Comparison of ENCODE assay signal across 1 cellular context in the genomic region with DNA sequence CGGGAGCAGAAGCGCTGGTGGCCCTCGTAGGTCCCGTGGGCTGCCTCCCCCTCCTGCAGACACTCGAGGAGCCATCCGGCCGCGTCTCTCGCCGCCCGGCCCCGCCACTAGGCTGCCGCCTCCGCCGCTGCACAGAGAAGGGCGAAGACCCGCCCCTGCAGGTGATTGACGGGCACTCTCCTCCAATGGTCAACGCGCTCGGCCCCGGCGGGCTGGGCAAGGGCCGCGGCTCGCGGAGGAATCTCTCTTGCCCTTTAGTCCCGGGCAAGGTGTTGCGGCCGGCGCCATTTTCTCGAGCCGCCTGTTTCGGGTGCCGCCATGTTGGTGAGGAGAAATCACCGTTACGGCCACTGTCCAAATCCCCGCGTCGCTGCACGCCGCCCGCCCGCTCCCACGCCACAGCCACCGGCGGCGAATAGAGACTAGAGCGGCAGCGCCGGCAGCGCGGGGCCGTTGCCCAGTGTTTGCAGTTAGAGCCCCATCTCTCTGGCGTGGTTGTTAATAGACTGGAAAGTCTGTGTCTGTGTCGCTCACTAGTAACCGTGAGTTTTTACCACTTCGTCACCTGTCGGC.
TF ChIP-seq lines count a peak whose summit lies in the region.

A gene with protein sequence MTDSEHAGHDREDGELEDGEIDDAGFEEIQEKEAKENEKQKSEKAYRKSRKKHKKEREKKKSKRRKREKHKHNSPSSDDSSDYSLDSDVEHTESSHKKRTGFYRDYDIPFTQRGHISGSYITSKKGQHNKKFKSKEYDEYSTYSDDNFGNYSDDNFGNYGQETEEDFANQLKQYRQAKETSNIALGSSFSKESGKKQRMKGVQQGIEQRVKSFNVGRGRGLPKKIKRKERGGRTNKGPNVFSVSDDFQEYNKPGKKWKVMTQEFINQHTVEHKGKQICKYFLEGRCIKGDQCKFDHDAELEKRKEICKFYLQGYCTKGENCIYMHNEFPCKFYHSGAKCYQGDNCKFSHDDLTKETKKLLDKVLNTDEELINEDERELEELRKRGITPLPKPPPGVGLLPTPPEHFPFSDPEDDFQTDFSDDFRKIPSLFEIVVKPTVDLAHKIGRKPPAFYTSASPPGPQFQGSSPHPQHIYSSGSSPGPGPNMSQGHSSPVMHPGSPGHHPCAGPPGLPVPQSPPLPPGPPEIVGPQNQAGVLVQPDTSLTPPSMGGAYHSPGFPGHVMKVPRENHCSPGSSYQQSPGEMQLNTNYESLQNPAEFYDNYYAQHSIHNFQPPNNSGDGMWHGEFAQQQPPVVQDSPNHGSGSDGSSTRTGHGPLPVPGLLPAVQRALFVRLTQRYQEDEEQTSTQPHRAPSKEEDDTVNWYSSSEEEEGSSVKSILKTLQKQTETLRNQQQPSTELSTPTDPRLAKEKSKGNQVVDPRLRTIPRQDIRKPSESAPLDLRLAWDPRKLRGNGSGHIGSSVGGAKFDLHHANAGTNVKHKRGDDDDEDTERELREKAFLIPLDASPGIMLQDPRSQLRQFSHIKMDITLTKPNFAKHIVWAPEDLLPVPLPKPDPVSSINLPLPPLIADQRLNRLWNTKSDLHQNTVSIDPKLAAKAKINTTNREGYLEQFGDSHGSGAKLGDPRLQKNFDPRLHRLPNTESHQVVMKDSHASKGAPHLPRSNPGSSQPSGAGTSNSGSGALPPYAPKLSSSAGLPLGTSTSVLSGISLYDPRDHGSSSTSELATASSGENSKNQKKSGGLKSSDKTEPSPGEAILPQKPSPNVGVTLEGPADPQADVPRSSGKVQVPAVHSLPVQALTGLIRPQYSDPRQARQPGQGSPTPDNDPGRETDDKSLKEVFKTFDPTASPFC (plus strand): TSS at position 284 of the 573 bp plus-strand sequence. CDS start 398 bp downstream, outside the sequence.

TF ChIP-seq in K562, 482 proteins besides CTCF, POLR2A, EP300 and RAD21 (continued from another document and continues in another):
- TF ChIP-seq STAG1 (CRISPR knock-in tag; IDR thresholded peaks at IDR 0.05; ENCODE audit: borderline replicate concordance) = no peak
- TF ChIP-seq CSDE1 (IDR thresholded peaks at IDR 0.05) = peak; percentile 36 to 87; a peak in 2 of 4 replicates
- TF ChIP-seq, protein P1, sequence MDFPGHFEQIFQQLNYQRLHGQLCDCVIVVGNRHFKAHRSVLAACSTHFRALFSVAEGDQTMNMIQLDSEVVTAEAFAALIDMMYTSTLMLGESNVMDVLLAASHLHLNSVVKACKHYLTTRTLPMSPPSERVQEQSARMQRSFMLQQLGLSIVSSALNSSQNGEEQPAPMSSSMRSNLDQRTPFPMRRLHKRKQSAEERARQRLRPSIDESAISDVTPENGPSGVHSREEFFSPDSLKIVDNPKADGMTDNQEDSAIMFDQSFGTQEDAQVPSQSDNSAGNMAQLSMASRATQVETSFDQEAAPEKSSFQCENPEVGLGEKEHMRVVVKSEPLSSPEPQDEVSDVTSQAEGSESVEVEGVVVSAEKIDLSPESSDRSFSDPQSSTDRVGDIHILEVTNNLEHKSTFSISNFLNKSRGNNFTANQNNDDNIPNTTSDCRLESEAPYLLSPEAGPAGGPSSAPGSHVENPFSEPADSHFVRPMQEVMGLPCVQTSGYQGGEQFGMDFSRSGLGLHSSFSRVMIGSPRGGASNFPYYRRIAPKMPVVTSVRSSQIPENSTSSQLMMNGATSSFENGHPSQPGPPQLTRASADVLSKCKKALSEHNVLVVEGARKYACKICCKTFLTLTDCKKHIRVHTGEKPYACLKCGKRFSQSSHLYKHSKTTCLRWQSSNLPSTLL (IDR thresholded peaks at IDR 0.05) = no peak
- no peak for TF ChIP-seq ZFP36 (IDR thresholded peaks at IDR 0.05; ENCODE audit: low read depth, low read length, partially characterized antibody)
- 0 out of 4 replicates have a peak, but pooled peaks of 1 of the 2 experiments have one; percentile 41 for TF ChIP-seq SIN3A (IDR thresholded peaks at IDR 0.05; ENCODE audit: borderline replicate concordance in 2 of 2, control insufficient read depth in 1 of 2, low read depth in 2 of 2, low read length in 2 of 2)
- TF ChIP-seq FOXJ3 (CRISPR knock-in tag; IDR thresholded peaks at IDR 0.05) = no peak
- TF ChIP-seq SLC30A9 (CRISPR knock-in tag; IDR thresholded peaks at IDR 0.05) = no peak
- no peak for TF ChIP-seq SPI1 (IDR thresholded peaks at IDR 0.05; ENCODE audit: borderline replicate concordance, low read depth, low read length)
- no peak for TF ChIP-seq HDGF (IDR thresholded peaks at IDR 0.05)
- TF ChIP-seq POLR2G (IDR thresholded peaks at IDR 0.05; ENCODE audit: low read depth, low read length) = peak; percentile 94
- TF ChIP-seq NR2C1 (IDR thresholded peaks at IDR 0.05) = peak; percentile 76
- TF ChIP-seq NR2C1 (tag; IDR thresholded peaks at IDR 0.05) = peak; percentile 87
- TF ChIP-seq ZKSCAN3 (CRISPR knock-in tag; IDR thresholded peaks at IDR 0.05) = no peak
- TF ChIP-seq, protein P2, sequence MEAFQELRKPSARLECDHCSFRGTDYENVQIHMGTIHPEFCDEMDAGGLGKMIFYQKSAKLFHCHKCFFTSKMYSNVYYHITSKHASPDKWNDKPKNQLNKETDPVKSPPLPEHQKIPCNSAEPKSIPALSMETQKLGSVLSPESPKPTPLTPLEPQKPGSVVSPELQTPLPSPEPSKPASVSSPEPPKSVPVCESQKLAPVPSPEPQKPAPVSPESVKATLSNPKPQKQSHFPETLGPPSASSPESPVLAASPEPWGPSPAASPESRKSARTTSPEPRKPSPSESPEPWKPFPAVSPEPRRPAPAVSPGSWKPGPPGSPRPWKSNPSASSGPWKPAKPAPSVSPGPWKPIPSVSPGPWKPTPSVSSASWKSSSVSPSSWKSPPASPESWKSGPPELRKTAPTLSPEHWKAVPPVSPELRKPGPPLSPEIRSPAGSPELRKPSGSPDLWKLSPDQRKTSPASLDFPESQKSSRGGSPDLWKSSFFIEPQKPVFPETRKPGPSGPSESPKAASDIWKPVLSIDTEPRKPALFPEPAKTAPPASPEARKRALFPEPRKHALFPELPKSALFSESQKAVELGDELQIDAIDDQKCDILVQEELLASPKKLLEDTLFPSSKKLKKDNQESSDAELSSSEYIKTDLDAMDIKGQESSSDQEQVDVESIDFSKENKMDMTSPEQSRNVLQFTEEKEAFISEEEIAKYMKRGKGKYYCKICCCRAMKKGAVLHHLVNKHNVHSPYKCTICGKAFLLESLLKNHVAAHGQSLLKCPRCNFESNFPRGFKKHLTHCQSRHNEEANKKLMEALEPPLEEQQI (IDR thresholded peaks at IDR 0.05) = peak; percentile 93
- peak; percentile 31 to 41; a peak in 2 of 4 replicates for TF ChIP-seq TRIM24 (IDR thresholded peaks at IDR 0.05)
- peak; percentile 86 for TF ChIP-seq NEUROD1 (IDR thresholded peaks at IDR 0.05; ENCODE audit: borderline replicate concordance, low read depth, low read length, partially characterized antibody)
- TF ChIP-seq STAT5A (IDR thresholded peaks at IDR 0.05; ENCODE audit: borderline replicate concordance, low read length) = no peak; the same call in 1 of the 2 replicates
- TF ChIP-seq, protein P3, sequence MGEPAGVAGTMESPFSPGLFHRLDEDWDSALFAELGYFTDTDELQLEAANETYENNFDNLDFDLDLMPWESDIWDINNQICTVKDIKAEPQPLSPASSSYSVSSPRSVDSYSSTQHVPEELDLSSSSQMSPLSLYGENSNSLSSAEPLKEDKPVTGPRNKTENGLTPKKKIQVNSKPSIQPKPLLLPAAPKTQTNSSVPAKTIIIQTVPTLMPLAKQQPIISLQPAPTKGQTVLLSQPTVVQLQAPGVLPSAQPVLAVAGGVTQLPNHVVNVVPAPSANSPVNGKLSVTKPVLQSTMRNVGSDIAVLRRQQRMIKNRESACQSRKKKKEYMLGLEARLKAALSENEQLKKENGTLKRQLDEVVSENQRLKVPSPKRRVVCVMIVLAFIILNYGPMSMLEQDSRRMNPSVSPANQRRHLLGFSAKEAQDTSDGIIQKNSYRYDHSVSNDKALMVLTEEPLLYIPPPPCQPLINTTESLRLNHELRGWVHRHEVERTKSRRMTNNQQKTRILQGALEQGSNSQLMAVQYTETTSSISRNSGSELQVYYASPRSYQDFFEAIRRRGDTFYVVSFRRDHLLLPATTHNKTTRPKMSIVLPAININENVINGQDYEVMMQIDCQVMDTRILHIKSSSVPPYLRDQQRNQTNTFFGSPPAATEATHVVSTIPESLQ (CRISPR knock-in tag; IDR thresholded peaks at IDR 0.05) = no peak
- TF ChIP-seq, protein P4, sequence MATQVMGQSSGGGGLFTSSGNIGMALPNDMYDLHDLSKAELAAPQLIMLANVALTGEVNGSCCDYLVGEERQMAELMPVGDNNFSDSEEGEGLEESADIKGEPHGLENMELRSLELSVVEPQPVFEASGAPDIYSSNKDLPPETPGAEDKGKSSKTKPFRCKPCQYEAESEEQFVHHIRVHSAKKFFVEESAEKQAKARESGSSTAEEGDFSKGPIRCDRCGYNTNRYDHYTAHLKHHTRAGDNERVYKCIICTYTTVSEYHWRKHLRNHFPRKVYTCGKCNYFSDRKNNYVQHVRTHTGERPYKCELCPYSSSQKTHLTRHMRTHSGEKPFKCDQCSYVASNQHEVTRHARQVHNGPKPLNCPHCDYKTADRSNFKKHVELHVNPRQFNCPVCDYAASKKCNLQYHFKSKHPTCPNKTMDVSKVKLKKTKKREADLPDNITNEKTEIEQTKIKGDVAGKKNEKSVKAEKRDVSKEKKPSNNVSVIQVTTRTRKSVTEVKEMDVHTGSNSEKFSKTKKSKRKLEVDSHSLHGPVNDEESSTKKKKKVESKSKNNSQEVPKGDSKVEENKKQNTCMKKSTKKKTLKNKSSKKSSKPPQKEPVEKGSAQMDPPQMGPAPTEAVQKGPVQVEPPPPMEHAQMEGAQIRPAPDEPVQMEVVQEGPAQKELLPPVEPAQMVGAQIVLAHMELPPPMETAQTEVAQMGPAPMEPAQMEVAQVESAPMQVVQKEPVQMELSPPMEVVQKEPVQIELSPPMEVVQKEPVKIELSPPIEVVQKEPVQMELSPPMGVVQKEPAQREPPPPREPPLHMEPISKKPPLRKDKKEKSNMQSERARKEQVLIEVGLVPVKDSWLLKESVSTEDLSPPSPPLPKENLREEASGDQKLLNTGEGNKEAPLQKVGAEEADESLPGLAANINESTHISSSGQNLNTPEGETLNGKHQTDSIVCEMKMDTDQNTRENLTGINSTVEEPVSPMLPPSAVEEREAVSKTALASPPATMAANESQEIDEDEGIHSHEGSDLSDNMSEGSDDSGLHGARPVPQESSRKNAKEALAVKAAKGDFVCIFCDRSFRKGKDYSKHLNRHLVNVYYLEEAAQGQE (CRISPR knock-in tag; IDR thresholded peaks at IDR 0.05; ENCODE audit: low read depth) = peak; percentile 69; the same call in 1 of the 2 replicates
- peak; percentile 99 for TF ChIP-seq CXXC5 (CRISPR knock-in tag; IDR thresholded peaks at IDR 0.05)
- TF ChIP-seq NFYB (IDR thresholded peaks at IDR 0.05; ENCODE audit: extremely low read depth, insufficient read length) = peak; percentile 55
- TF ChIP-seq FOXA1 (IDR thresholded peaks at IDR 0.05; ENCODE audit: borderline replicate concordance) = no peak
- peak; percentile 88 for TF ChIP-seq HMGN3 (IDR thresholded peaks at IDR 0.05; ENCODE audit: borderline replicate concordance, extremely low read depth, insufficient read length, low read depth, low read length)
- peak; percentile 100 for TF ChIP-seq TAF9B (IDR thresholded peaks at IDR 0.05; ENCODE audit: partially characterized antibody)
- peak; percentile 83 for TF ChIP-seq SP2 (IDR thresholded peaks at IDR 0.05; ENCODE audit: extremely low read depth, low read depth, low read length, poor library complexity, severe bottlenecking)
- TF ChIP-seq, protein P5, sequence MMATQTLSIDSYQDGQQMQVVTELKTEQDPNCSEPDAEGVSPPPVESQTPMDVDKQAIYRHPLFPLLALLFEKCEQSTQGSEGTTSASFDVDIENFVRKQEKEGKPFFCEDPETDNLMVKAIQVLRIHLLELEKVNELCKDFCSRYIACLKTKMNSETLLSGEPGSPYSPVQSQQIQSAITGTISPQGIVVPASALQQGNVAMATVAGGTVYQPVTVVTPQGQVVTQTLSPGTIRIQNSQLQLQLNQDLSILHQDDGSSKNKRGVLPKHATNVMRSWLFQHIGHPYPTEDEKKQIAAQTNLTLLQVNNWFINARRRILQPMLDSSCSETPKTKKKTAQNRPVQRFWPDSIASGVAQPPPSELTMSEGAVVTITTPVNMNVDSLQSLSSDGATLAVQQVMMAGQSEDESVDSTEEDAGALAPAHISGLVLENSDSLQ (IDR thresholded peaks at IDR 0.05) = peak; percentile 100
- TF ChIP-seq PRMT5 (CRISPR knock-in tag; IDR thresholded peaks at IDR 0.05) = no peak
- no peak for TF ChIP-seq IFI16 (CRISPR knock-in tag; IDR thresholded peaks at IDR 0.05)
- TF ChIP-seq MEF2A (IDR thresholded peaks at IDR 0.05; ENCODE audit: control insufficient read depth, low read depth, low read length) = no peak
- TF ChIP-seq ZFPM2 (CRISPR knock-in tag; IDR thresholded peaks at IDR 0.05) = no peak
- TF ChIP-seq JUND (IDR thresholded peaks at IDR 0.05; ENCODE audit: borderline replicate concordance, low read depth, low read length) = peak; percentile 46; the same call in 1 of the 2 replicates
- TF ChIP-seq JUND (tag; IDR thresholded peaks at IDR 0.05; ENCODE audit: borderline replicate concordance, low read depth, low read length) = no peak; the same call in 2 of the 3 replicates
- no peak for TF ChIP-seq ZNF77 (CRISPR knock-in tag; IDR thresholded peaks at IDR 0.05)
- TF ChIP-seq RFX1 (IDR thresholded peaks at IDR 0.05) = no peak
- TF ChIP-seq ZNF224 (CRISPR knock-in tag; IDR thresholded peaks at IDR 0.05) = no peak
- TF ChIP-seq CHD1 (IDR thresholded peaks at IDR 0.05; ENCODE audit: low read length) = peak; percentile 94
- TF ChIP-seq MEF2D (tag; conservative IDR thresholded peaks at IDR 0.05; ENCODE audit: low read depth) = peak; percentile 61; the same call in 1 of the 2 replicates
- TF ChIP-seq, protein P6, sequence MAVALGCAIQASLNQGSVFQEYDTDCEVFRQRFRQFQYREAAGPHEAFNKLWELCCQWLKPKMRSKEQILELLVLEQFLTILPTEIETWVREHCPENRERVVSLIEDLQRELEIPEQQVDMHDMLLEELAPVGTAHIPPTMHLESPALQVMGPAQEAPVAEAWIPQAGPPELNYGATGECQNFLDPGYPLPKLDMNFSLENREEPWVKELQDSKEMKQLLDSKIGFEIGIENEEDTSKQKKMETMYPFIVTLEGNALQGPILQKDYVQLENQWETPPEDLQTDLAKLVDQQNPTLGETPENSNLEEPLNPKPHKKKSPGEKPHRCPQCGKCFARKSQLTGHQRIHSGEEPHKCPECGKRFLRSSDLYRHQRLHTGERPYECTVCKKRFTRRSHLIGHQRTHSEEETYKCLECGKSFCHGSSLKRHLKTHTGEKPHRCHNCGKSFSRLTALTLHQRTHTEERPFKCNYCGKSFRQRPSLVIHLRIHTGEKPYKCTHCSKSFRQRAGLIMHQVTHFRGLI (CRISPR knock-in tag; IDR thresholded peaks at IDR 0.05) = no peak
- TF ChIP-seq OTX1 (CRISPR knock-in tag; IDR thresholded peaks at IDR 0.05) = peak; percentile 69; the same call in 1 of the 2 replicates
- no peak for TF ChIP-seq SRSF1 (IDR thresholded peaks at IDR 0.05; ENCODE audit: low read depth, low read length)
- TF ChIP-seq, protein P7, sequence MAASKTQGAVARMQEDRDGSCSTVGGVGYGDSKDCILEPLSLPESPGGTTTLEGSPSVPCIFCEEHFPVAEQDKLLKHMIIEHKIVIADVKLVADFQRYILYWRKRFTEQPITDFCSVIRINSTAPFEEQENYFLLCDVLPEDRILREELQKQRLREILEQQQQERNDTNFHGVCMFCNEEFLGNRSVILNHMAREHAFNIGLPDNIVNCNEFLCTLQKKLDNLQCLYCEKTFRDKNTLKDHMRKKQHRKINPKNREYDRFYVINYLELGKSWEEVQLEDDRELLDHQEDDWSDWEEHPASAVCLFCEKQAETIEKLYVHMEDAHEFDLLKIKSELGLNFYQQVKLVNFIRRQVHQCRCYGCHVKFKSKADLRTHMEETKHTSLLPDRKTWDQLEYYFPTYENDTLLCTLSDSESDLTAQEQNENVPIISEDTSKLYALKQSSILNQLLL (CRISPR knock-in tag; IDR thresholded peaks at IDR 0.05; ENCODE audit: borderline replicate concordance) = no peak
- TF ChIP-seq BMI1 (IDR thresholded peaks at IDR 0.05; ENCODE audit: low read length) = no peak
- TF ChIP-seq ILF3 (IDR thresholded peaks at IDR 0.05; ENCODE audit: borderline replicate concordance) = no peak
- TF ChIP-seq ZEB2 (IDR thresholded peaks at IDR 0.05) = peak; percentile 31; the same call in 1 of the 2 replicates
- no peak for TF ChIP-seq MCM7 (IDR thresholded peaks at IDR 0.05)
